In genomic region chr10:45971019-45971418, GRCh38 we compare ENCODE assay signal across 1 cellular context.
A peak's percentile ranks its signal among the peaks of the same experiment; 100 is the strongest.
TF ChIP-seq lines count a peak whose summit lies in the region.

No MANE protein-coding gene starts in this region.

TF ChIP-seq in HepG2, 621 proteins besides CTCF, POLR2A, EP300 and RAD21:
- TF ChIP-seq ZNF770 (CRISPR knock-in tag; IDR thresholded peaks at IDR 0.05): peak; percentile 11; the same call in 1 of the 2 replicates
TF ChIP-seq in HepG2: peak in this region for 1; not testable (repeated sequence) for 620.
